ENCODE assay signal across 8 cellular contexts in genomic region chr1:117930173-117930447, GRCh38. TPM values are rescaled to one million over a fixed set of nuclear protein-coding genes. Genes with fewer than 3 reads are reported as not detected.
DNase-seq lines count a peak whose midpoint lies in the region; ATAC-seq, FAIRE-seq and TF ChIP-seq lines count a peak whose summit lies in the region.

No MANE protein-coding gene starts in this region.

- no peak for TF ChIP-seq CTCF in CD4-positive, alpha-beta T cell (IDR thresholded peaks at IDR 0.05)
- TF ChIP-seq CTCF in breast epithelium (IDR thresholded peaks at IDR 0.05) = no peak

- ATAC-seq in CD4-positive, alpha-beta T cell (ENCODE audit: poor library complexity) = peak; percentile 10
- peak; percentile 0 for ATAC-seq in HG03354 (IDR thresholded peaks at IDR 0.05; ENCODE audit: poor library complexity, severe bottlenecking, unreplicated experiment)
- ATAC-seq in GM21723 (IDR thresholded peaks at IDR 0.05; ENCODE audit: unreplicated experiment) = no peak
- ATAC-seq in HG02852 (IDR thresholded peaks at IDR 0.05; ENCODE audit: unreplicated experiment) = no peak

- peak overlapping the region; percentile 96 for H3K4me3 Mint-ChIP-seq in CD4-positive, alpha-beta T cell

- peak overlapping the region; percentile 80 to 82 for H3K9ac ChIP-seq in mucosa of rectum (ENCODE audit: low read depth in 1 of 2, low read length in 2 of 2)

- peaks cover 50% of the 10 kb centered on the region for H3K36me3 Mint-ChIP-seq in CD4-positive, alpha-beta T cell (ENCODE audit: low read depth)

- H3K9me3 ChIP-seq in CD4-positive, alpha-beta T cell (ENCODE audit: control insufficient read depth, low read length) = no peaks in the 10 kb centered on the region
- H3K9me3 ChIP-seq in breast epithelium = no peaks in the 10 kb centered on the region
- H3K9me3 ChIP-seq in mucosa of rectum (ENCODE audit: control insufficient read depth in 2 of 2, low read length in 2 of 2) = no peaks in the 10 kb centered on the region

- H3K4me1 ChIP-seq in breast epithelium (peaks cover 0 to 8% of the 10 kb centered on the region in 2 donors), mucosa of rectum (ENCODE audit: control insufficient read depth in 2 of 2, insufficient read depth in 2 of 2, low read length in 2 of 2) (peaks cover 10 to 13% of the 10 kb centered on the region in 2 donors)

- POLR2A ChIA-PET in CD4-positive, alpha-beta T cell (lab: Charles Lee) = interaction anchor here (0.7 to 1.2 kb wide), 4 partner anchors 10 to 561 kb away, joined by 3 read pairs; no protein-coding TSS in a partner anchor

- no peak for FAIRE-seq in GM12891 (lab: Jason Lieb, UNC)

- TF ChIP-seq POLR2A in breast epithelium (IDR thresholded peaks at IDR 0.05) = no peak
- TF ChIP-seq POLR2A in GM12891 (IDR thresholded peaks at IDR 0.05; ENCODE audit: low read depth, low read length) = no peak

- no peaks in the 10 kb centered on the region for H3K27me3 ChIP-seq in CD4-positive, alpha-beta T cell (ENCODE audit: control insufficient read depth, insufficient read depth, low read length)
- H3K27me3 ChIP-seq in breast epithelium (no peaks in the 10 kb centered on the region), mucosa of rectum (ENCODE audit: control insufficient read depth in 2 of 2, insufficient read depth in 2 of 2, low read length in 2 of 2) (no peaks in the 10 kb centered on the region)

- peaks cover 80% of the 10 kb centered on the region for H3K4me1 Mint-ChIP-seq in CD4-positive, alpha-beta T cell (ENCODE audit: low read depth)

- CTCF ChIA-PET in CD4-positive, alpha-beta T cell (lab: Charles Lee) = no interaction called here

- no peaks in the 10 kb centered on the region for H3K9me3 Mint-ChIP-seq in CD4-positive, alpha-beta T cell

- DNase-seq in CD4-positive, alpha-beta T cell = no peak
- DNase-seq in breast epithelium (ENCODE audit: low spot score in 2 of 2) (no peak), SHP77 (lab: John Stamatoyannopoulos, UW) (no peak), GM12891 (ENCODE audit: insufficient read length, low spot score) (no peak)

- H3K4me3 ChIP-seq in breast epithelium = peak overlapping the region; percentile 65 to 88 (median 78)
- peak overlapping the region; percentile 72 to 90 for H3K4me3 ChIP-seq in mucosa of rectum (ENCODE audit: low read length in 2 of 2)

- intact Hi-C loops in CD4-positive, alpha-beta T cell (cut with DNase I, micrococcal nuclease) = loop anchor here in 1 of 2 experiments (5.0 kb wide), 1 partner anchor 563 kb away; the partner anchor contains the start of gene MAN1A2
- intact Hi-C loops in breast epithelium (cut with DNase I; ENCODE audit: low total_unique reads) = no loop called here

- H3K27ac Mint-ChIP-seq in CD4-positive, alpha-beta T cell = peak overlapping the region; percentile 92

- H3K27me3 Mint-ChIP-seq in CD4-positive, alpha-beta T cell = no peaks in the 10 kb centered on the region

- H3K27ac ChIP-seq in CD4-positive, alpha-beta T cell (ENCODE audit: low read depth, low read length) = peak overlapping the region; percentile 90
- H3K27ac ChIP-seq in breast epithelium = peak overlapping the region; percentile 69 to 83
- H3K27ac ChIP-seq in mucosa of rectum (ENCODE audit: low read depth in 2 of 2, low read length in 2 of 2) = peak overlapping the region in 1 of 2 donors; percentile 88

- H3K36me3 ChIP-seq in breast epithelium (no peaks in the 10 kb centered on the region), mucosa of rectum (ENCODE audit: control insufficient read depth in 2 of 2, insufficient read depth in 2 of 2, low read length in 2 of 2) (peaks cover 9 to 13% of the 10 kb centered on the region in 2 donors)

TF ChIP-seq in GM12891, 5 proteins besides CTCF, POLR2A, EP300 and RAD21:
- TF ChIP-seq TAF1 (IDR thresholded peaks at IDR 0.05; ENCODE audit: low read depth, low read length) (no peak), SPI1 (IDR thresholded peaks at IDR 0.05; ENCODE audit: low read depth, low read length) (no peak), POU2F2 (IDR thresholded peaks at IDR 0.05; ENCODE audit: low read depth, low read length) (no peak), PAX5 (IDR thresholded peaks at IDR 0.05; ENCODE audit: insufficient read depth, low read length, severe bottlenecking) (no peak), POLR2AphosphoS5 (IDR thresholded peaks at IDR 0.05; ENCODE audit: low read depth, low read length) (no peak)
TF ChIP-seq in GM12891: peak in this region for 0.

RNA-seq across cellular contexts. Expression of gene WDR3, which starts 0.6 kb away (rescaled TPM):
- 1 to 10 TPM; 5.8 to 7.5 TPM for total RNA-seq in CD4-positive, alpha-beta T cell
- 10 to 100 TPM; 12.1 to 15.4 (median 13.6) TPM for total RNA-seq in breast epithelium
- polyA plus RNA-seq in GM12891 (2012; ENCODE audit: low read depth, missing spikeins) = 16.0 TPM

RNA-seq across cellular contexts. Expression of gene GDAP2, which starts 0.7 kb away (rescaled TPM):
- 10 to 100 TPM; 18.1 to 18.9 TPM for total RNA-seq in CD4-positive, alpha-beta T cell
- total RNA-seq in breast epithelium = 10 to 100 TPM; 28.5 to 39.7 (median 36.1) TPM
- 3.5 TPM for polyA plus RNA-seq in GM12891 (2012; ENCODE audit: low read depth, missing spikeins)

Comparison
In these comparisons a context has a peak if more than half of its experiments do, and no peak if none do; other contexts are left out.
1. ATAC-seq: peak in CD4-positive, alpha-beta T cell (single experiment) and HG03354 (single experiment); none in GM21723 (single experiment) and HG02852 (single experiment).